Comparison of ENCODE assay signal across 31 cellular contexts in genomic region chr2:240043279-240043990, GRCh38. TPM values are rescaled to one million over a fixed set of nuclear protein-coding genes. Genes with fewer than 3 reads are reported as not detected.
"Had no signal": no experiment of that assay in that cellular context is flagged by ENCODE, and none has a peak within 500 bp of the region (broad histone marks: within the 10 kb centered on the region; RNA-seq: fewer than 3 reads in every experiment).

No MANE protein-coding gene starts in this region.

- H3K4me1 Mint-ChIP-seq: activated CD4-positive, alpha-beta memory T cell treated with anti-CD3 and anti-CD28 coated beads, Interleukin-2, amount 10 ng/mL, durations not matched to agents 7 days and 5 days; activated CD4-positive, alpha-beta T cell treated with anti-CD3 and anti-CD28 coated beads for 36 hours; activated CD4-positive, alpha-beta T cell treated with anti-CD3 and anti-CD28 coated beads, Interleukin-2, amount 10 ng/mL, durations not matched to agents 7 days and 5 days; activated naive CD4-positive, alpha-beta T cell treated with anti-CD3 and anti-CD28 coated beads, Interleukin-2, amount 50 U/mL, for 24 hours; activated naive CD8-positive, alpha-beta T cell treated with anti-CD3 and anti-CD28 coated beads for 36 hours; activated naive CD8-positive, alpha-beta T cell treated with anti-CD3 and anti-CD28 coated beads, Interleukin-2, amount 50 U/mL, for 24 hours; T-helper 17 cell had no signal

- H3K27ac Mint-ChIP-seq: activated CD4-positive, alpha-beta memory T cell treated with anti-CD3 and anti-CD28 coated beads, Interleukin-2, amount 10 ng/mL, durations not matched to agents 7 days and 5 days; activated CD4-positive, alpha-beta T cell treated with anti-CD3 and anti-CD28 coated beads for 36 hours; activated CD4-positive, alpha-beta T cell treated with anti-CD3 and anti-CD28 coated beads, Interleukin-2, amount 10 ng/mL, durations not matched to agents 7 days and 5 days; activated naive CD4-positive, alpha-beta T cell treated with anti-CD3 and anti-CD28 coated beads, Interleukin-2, amount 50 U/mL, for 24 hours; activated naive CD8-positive, alpha-beta T cell treated with anti-CD3 and anti-CD28 coated beads for 36 hours; activated naive CD8-positive, alpha-beta T cell treated with anti-CD3 and anti-CD28 coated beads, Interleukin-2, amount 50 U/mL, for 24 hours; activated T-cell treated with anti-CD3 and anti-CD28 coated beads, Interleukin-2, amount 50 U/mL, for 24 hours; activated T-cell treated with anti-CD3 and anti-CD28 coated beads, Interleukin-2, amount 50 U/mL, for 72 hours; T-helper 17 cell had no signal

- H3K9me3 ChIP-seq: adrenal gland, body of pancreas, colonic mucosa, esophagus muscularis mucosa, gastroesophageal sphincter had no signal

- H3K27me3 ChIP-seq: body of pancreas, colonic mucosa had no signal

- H3K4me3 Mint-ChIP-seq: activated CD4-positive, alpha-beta memory T cell treated with anti-CD3 and anti-CD28 coated beads, Interleukin-2, amount 10 ng/mL, durations not matched to agents 7 days and 5 days; activated CD4-positive, alpha-beta T cell treated with anti-CD3 and anti-CD28 coated beads for 36 hours; activated CD4-positive, alpha-beta T cell treated with anti-CD3 and anti-CD28 coated beads, Interleukin-2, amount 10 ng/mL, durations not matched to agents 7 days and 5 days; activated naive CD4-positive, alpha-beta T cell treated with anti-CD3 and anti-CD28 coated beads, Interleukin-2, amount 50 U/mL, for 24 hours; activated naive CD8-positive, alpha-beta T cell treated with anti-CD3 and anti-CD28 coated beads for 36 hours; activated naive CD8-positive, alpha-beta T cell treated with anti-CD3 and anti-CD28 coated beads, Interleukin-2, amount 50 U/mL, for 24 hours; activated T-cell treated with anti-CD3 and anti-CD28 coated beads, Interleukin-2, amount 50 U/mL, for 24 hours; activated T-cell treated with anti-CD3 and anti-CD28 coated beads, Interleukin-2, amount 50 U/mL, for 72 hours; T-helper 17 cell had no signal

- DNase-seq: activated CD4-positive, alpha-beta memory T cell treated with anti-CD3 and anti-CD28 coated beads, Interleukin-2, amount 10 ng/mL, durations not matched to agents 7 days and 5 days; activated CD4-positive, alpha-beta T cell treated with anti-CD3 and anti-CD28 coated beads for 36 hours; activated CD4-positive, alpha-beta T cell treated with anti-CD3 and anti-CD28 coated beads, Interleukin-2, amount 10 ng/mL, durations not matched to agents 7 days and 5 days; activated CD4-positive, alpha-beta T cell treated with anti-CD3 and anti-CD28 coated beads, Interleukin-2, amount 50 U/mL, for 4 hours; activated CD4-positive, CD25-positive, alpha-beta regulatory T cell; activated CD4-positive, CD25-positive, alpha-beta regulatory T cell treated with anti-CD3 and anti-CD28 coated beads, Interleukin-2, amount 50 U/mL, for 72 hours; activated CD8-positive, alpha-beta memory T cell treated with anti-CD3 and anti-CD28 coated beads, Interleukin-2, amount 50 U/mL, for 48 hours; activated gamma-delta T cell; activated naive CD4-positive, alpha-beta T cell treated with Interleukin-2 at 50 U/mL for 16 hours; activated naive CD8-positive, alpha-beta T cell treated with anti-CD3 and anti-CD28 coated beads for 36 hours; activated naive CD8-positive, alpha-beta T cell treated with anti-CD3 and anti-CD28 coated beads, Interleukin-2, amount 50 U/mL, for 24 hours; activated T-cell treated with anti-CD3 and anti-CD28 coated beads for 4 hours; activated T-cell treated with anti-CD3 and anti-CD28 coated beads, Interleukin-2, amount 50 U/mL, for 24 hours; activated T-cell treated with anti-CD3 and anti-CD28 coated beads, Interleukin-2, amount 50 U/mL, for 72 hours; adrenal gland; amygdala; aorta; body of pancreas; central memory CD4-positive, alpha-beta T cell; cerebellar nuclear complex; colonic mucosa; effector CD8-positive, alpha-beta T cell; foreskin melanocyte; T-helper 1 cell; T-helper 17 cell had no signal

- H3K36me3 ChIP-seq: adrenal gland, colonic mucosa, esophagus muscularis mucosa, gastroesophageal sphincter had no signal

- H3K36me3 Mint-ChIP-seq: activated naive CD4-positive, alpha-beta T cell treated with anti-CD3 and anti-CD28 coated beads, Interleukin-2, amount 50 U/mL, for 24 hours; activated naive CD8-positive, alpha-beta T cell treated with anti-CD3 and anti-CD28 coated beads for 36 hours had no signal

- H3K4me3 ChIP-seq: adrenal gland, body of pancreas, colonic mucosa, esophagus muscularis mucosa, gastroesophageal sphincter had no signal

- ATAC-seq: activated CD4-positive, alpha-beta T cell treated with anti-CD3 and anti-CD28 coated beads for 36 hours; activated naive CD8-positive, alpha-beta T cell treated with anti-CD3 and anti-CD28 coated beads, Interleukin-2, amount 50 U/mL, for 24 hours; activated T-cell treated with anti-CD3 and anti-CD28 coated beads, Interleukin-2, amount 50 U/mL, for 72 hours; body of pancreas; gastroesophageal sphincter; T-helper 17 cell had no signal

- H3K27ac ChIP-seq: adrenal gland, body of pancreas, colonic mucosa, esophagus muscularis mucosa, gastroesophageal sphincter had no signal

- H3K9me3 Mint-ChIP-seq: activated CD4-positive, alpha-beta memory T cell treated with anti-CD3 and anti-CD28 coated beads, Interleukin-2, amount 10 ng/mL, durations not matched to agents 7 days and 5 days; activated CD4-positive, alpha-beta T cell treated with anti-CD3 and anti-CD28 coated beads, Interleukin-2, amount 10 ng/mL, durations not matched to agents 7 days and 5 days; activated naive CD4-positive, alpha-beta T cell treated with anti-CD3 and anti-CD28 coated beads, Interleukin-2, amount 50 U/mL, for 24 hours; activated naive CD8-positive, alpha-beta T cell treated with anti-CD3 and anti-CD28 coated beads for 36 hours; activated naive CD8-positive, alpha-beta T cell treated with anti-CD3 and anti-CD28 coated beads, Interleukin-2, amount 50 U/mL, for 24 hours; activated T-cell treated with anti-CD3 and anti-CD28 coated beads, Interleukin-2, amount 50 U/mL, for 24 hours; activated T-cell treated with anti-CD3 and anti-CD28 coated beads, Interleukin-2, amount 50 U/mL, for 72 hours had no signal

- H3K4me1 ChIP-seq: adrenal gland, body of pancreas, colonic mucosa, esophagus muscularis mucosa, gastroesophageal sphincter had no signal

RNA-seq across cellular contexts. Expression of gene OR6B3, which starts 9.9 kb away (rescaled TPM):
- total RNA-seq: activated CD4-positive, alpha-beta memory T cell treated with anti-CD3 and anti-CD28 coated beads, Interleukin-2, amount 10 ng/mL, durations not matched to agents 7 days and 5 days; activated CD4-positive, alpha-beta T cell treated with anti-CD3 and anti-CD28 coated beads for 36 hours; activated CD4-positive, alpha-beta T cell treated with anti-CD3 and anti-CD28 coated beads, Interleukin-2, amount 10 ng/mL, durations not matched to agents 7 days and 5 days; activated naive CD8-positive, alpha-beta T cell treated with anti-CD3 and anti-CD28 coated beads for 36 hours; activated T-cell treated with anti-CD3 and anti-CD28 coated beads, Interleukin-2, amount 50 U/mL, for 72 hours; adrenal gland; aorta; body of pancreas; colonic mucosa; dermis microvascular lymphatic vessel endothelial cell; epithelial cell of proximal tubule; esophagus muscularis mucosa; gastroesophageal sphincter; glomerular endothelial cell; T-helper 17 cell had no signal

RNA-seq across cellular contexts. Expression of gene OR6B2, which starts 13.2 kb away (rescaled TPM):
- total RNA-seq: activated CD4-positive, alpha-beta memory T cell treated with anti-CD3 and anti-CD28 coated beads, Interleukin-2, amount 10 ng/mL, durations not matched to agents 7 days and 5 days; activated CD4-positive, alpha-beta T cell treated with anti-CD3 and anti-CD28 coated beads for 36 hours; activated CD4-positive, alpha-beta T cell treated with anti-CD3 and anti-CD28 coated beads, Interleukin-2, amount 10 ng/mL, durations not matched to agents 7 days and 5 days; activated naive CD8-positive, alpha-beta T cell treated with anti-CD3 and anti-CD28 coated beads for 36 hours; activated T-cell treated with anti-CD3 and anti-CD28 coated beads, Interleukin-2, amount 50 U/mL, for 72 hours; adrenal gland; aorta; body of pancreas; colonic mucosa; dermis microvascular lymphatic vessel endothelial cell; epithelial cell of proximal tubule; esophagus muscularis mucosa; gastroesophageal sphincter; glomerular endothelial cell; T-helper 17 cell had no signal
